ENCODE assay signal across 9 cellular contexts in the genomic region with DNA sequence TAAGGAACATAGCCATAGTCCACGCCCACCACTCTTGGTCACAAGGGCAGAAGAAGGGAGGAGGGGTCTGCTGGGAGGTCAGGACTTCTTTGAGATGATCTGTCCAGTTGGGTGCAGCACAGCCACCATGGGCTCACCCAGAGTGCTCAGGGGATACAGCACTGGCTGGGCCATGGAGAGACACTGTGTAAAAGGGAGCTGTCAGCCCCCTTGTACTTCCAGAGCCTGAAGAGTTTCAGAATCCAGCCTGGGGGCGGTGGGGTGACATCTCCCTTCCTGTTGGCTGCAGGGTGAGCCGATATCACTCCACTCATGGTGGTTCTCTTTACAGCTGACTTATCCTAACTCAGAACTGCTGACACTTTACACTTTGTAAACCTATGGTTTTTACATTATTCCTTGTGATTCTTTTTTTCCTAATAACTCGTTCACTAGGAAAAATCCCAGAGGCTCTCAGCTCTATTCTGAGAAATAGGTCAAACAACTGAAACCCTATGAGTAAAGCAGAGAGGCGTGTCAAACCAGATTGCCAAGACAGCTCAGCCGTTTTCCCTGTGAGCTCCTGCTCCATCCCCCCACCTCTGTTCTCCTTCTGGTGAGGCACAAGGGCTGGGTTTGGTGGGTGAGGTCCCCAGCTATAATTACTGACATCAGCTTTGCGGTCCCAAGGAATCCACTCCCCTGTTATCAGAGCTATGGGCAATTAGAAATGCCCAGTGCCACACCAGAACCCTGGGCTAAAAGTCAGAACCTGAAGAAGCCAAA. TPM values are rescaled to one million over a fixed set of nuclear protein-coding genes. Genes with fewer than 3 reads are reported as not detected.
DNase-seq lines count a peak whose midpoint lies in the region; TF ChIP-seq lines count a peak whose summit lies in the region.
"Had no signal": no experiment of that assay in that cellular context is flagged by ENCODE, and none has a peak within 500 bp of the region (broad histone marks: within the 10 kb centered on the region; RNA-seq: fewer than 3 reads in every experiment).

No MANE protein-coding gene starts in this region.

- H3K4me3 ChIP-seq in AG04450 (ENCODE audit: low read depth, low read length) (no peak overlapping the region), epithelial cell of esophagus (ENCODE audit: low read length) (no peak overlapping the region)

- H3K27me3 ChIP-seq in AG04450 (ENCODE audit: control insufficient read depth, insufficient read depth, low read length) = no peaks in the 10 kb centered on the region

- peak; percentile 57 for DNase-seq in AG04450 (ENCODE audit: low read depth, low spot score)
- DNase-seq in LoVo (ENCODE audit: low spot score) = peak; percentile 62
- DNase-seq in epithelial cell of esophagus (ENCODE audit: low read depth) = peak; percentile 89
- DNase-seq in myocyte (ENCODE audit: low read depth) = peak; percentile 96
- no peak for DNase-seq in NCI-H2196 (lab: John Stamatoyannopoulos, UW; ENCODE audit: unreplicated experiment)
- DNase-seq in CD14-positive monocyte (ENCODE audit: low spot score) = no peak
- DNase-seq in GF-D8 (lab: John Stamatoyannopoulos, UW) = no peak
- no peak for DNase-seq in middle frontal gyrus (ENCODE audit: extremely low spot score, low spot score)
- DNase-seq: DND-41 had no signal

- peak overlapping the region; percentile 89 for H3K27ac ChIP-seq in AG04450 (ENCODE audit: low read depth, low read length)

- H3K4me1 Mint-ChIP-seq in CD14-positive monocyte = peaks cover 33% of the 10 kb centered on the region

- H3K27me3 Mint-ChIP-seq in CD14-positive monocyte (ENCODE audit: low read depth in 3 of 3) = peaks cover 0 to 5% (median 4%) of the 10 kb centered on the region in 3 donors

- TF ChIP-seq CTCF in AG04450 (IDR thresholded peaks at IDR 0.05; ENCODE audit: low read depth, low read length) (no peak), epithelial cell of esophagus (IDR thresholded peaks at IDR 0.05; ENCODE audit: insufficient read depth, low read depth, low read length, missing control alignments) (no peak), CD14-positive monocyte (IDR thresholded peaks at IDR 0.05) (no peak)

- peaks cover 0 to 2% (median 0%) of the 10 kb centered on the region in 7 donors for H3K9me3 Mint-ChIP-seq in CD14-positive monocyte

- H3K36me3 Mint-ChIP-seq in CD14-positive monocyte = peaks cover 15 to 26% of the 10 kb centered on the region in 2 donors

- H3K27ac Mint-ChIP-seq in CD14-positive monocyte = peak overlapping the region in 1 of 7 donors; percentile 49

- CTCF ChIA-PET in AG04450 (lab: Charles Lee) = no interaction called here

- POLR2A ChIA-PET in AG04450 (lab: Yijun Ruan, JAX) = interaction anchor here (0.6 kb wide), 1 partner anchor 44 kb away, joined by 4 read pairs; no protein-coding TSS in a partner anchor

- intact Hi-C loops in CD14-positive monocyte (cut with micrococcal nuclease) = no loop called here

- no peak overlapping the region for H3K4me3 Mint-ChIP-seq in CD14-positive monocyte

- no peaks in the 10 kb centered on the region; the same call in 1 of the 2 replicates for H3K9me3 ChIP-seq in AG04450 (ENCODE audit: control insufficient read depth, insufficient read depth, low read length)

RNA-seq across cellular contexts. Expression of a gene that starts 3.3 kb away (rescaled TPM):
- polyA plus RNA-seq in AG04450 (2011; rRNA removed) (134 and 184 TPM in 2 replicates), CD14-positive monocyte (100 to 1,000 TPM; 112 TPM)
- polyA minus RNA-seq in AG04450 (2011; rRNA and poly(A)+ RNA removed) = 70.9 and 92.3 TPM in 2 replicates
- 173 and 200 TPM in 2 replicates for total RNA-seq in myocyte
- polyA plus RNA-seq in myocyte (2012) = 256 TPM

RNA-seq across cellular contexts. Expression of a gene that starts 33.8 kb away (rescaled TPM):
- polyA plus RNA-seq in AG04450 (2011; rRNA removed) = 23.1 and 25.5 TPM in 2 replicates
- polyA minus RNA-seq in AG04450 (2011; rRNA and poly(A)+ RNA removed) = 22.7 and 33.9 TPM in 2 replicates
- 33.8 and 41.6 TPM in 2 replicates for total RNA-seq in myocyte
- polyA plus RNA-seq in myocyte (2012) = 35.4 TPM
- 1 to 10 TPM; 5.9 to 6.8 TPM for polyA plus RNA-seq in CD14-positive monocyte

RNA-seq across cellular contexts. Expression of a gene that starts 53.7 kb away (rescaled TPM):
- polyA plus RNA-seq in AG04450 (2011; rRNA removed) (18.6 and 18.8 TPM in 2 replicates), CD14-positive monocyte (10 to 100 TPM in 1 of 2 donors, 1 to 10 TPM in 1; 8.8 to 10.9 TPM)
- polyA minus RNA-seq in AG04450 (2011; rRNA and poly(A)+ RNA removed) = 23.1 and 26.8 TPM in 2 replicates
- 63.4 and 70.0 TPM in 2 replicates for total RNA-seq in myocyte
- 49.9 TPM for polyA plus RNA-seq in myocyte (2012)

Comparison
In these comparisons a context has a peak if more than half of its experiments do, and no peak if none do; other contexts are left out.
1. DNase-seq: peak in AG04450 (single experiment), LoVo (single experiment), epithelial cell of esophagus (single experiment) and myocyte (single experiment); none in NCI-H2196 (single experiment), CD14-positive monocyte (single experiment), GF-D8 (single experiment) and middle frontal gyrus (single experiment).